ENCODE assay signal across 8 cellular contexts in genomic region chr1:116514708-116515525, GRCh38. TPM values are rescaled to one million over a fixed set of nuclear protein-coding genes. Genes with fewer than 3 reads are reported as not detected.
DNase-seq lines count a peak whose midpoint lies in the region; ATAC-seq and TF ChIP-seq lines count a peak whose summit lies in the region.

No MANE protein-coding gene starts in this region.

- peaks cover 6% of the 10 kb centered on the region; the same call in 1 of the 2 replicates for H3K4me1 ChIP-seq in BE2C

- H3K9me3 ChIP-seq in BE2C = no peaks in the 10 kb centered on the region

- TF ChIP-seq CTCF in BE2C (IDR thresholded peaks at IDR 0.05; ENCODE audit: low read depth, low read length) = no peak

- H3K4me3 ChIP-seq in BE2C (ENCODE audit: low read depth, low read length) = no peak overlapping the region

- ATAC-seq in GM21447 (IDR thresholded peaks at IDR 0.05; ENCODE audit: unreplicated experiment) = peak; percentile 79

- no peaks in the 10 kb centered on the region for H3K27me3 ChIP-seq in BE2C

- DNase-seq in EH (ENCODE audit: low read depth) (peak; percentile 46), KG1 (lab: John Stamatoyannopoulos, UW) (peak; percentile 83), iris pigment epithelial cell (ENCODE audit: low read depth) (peak; percentile 62), NCI-H146 treated with DMSO at 0.1 percent for 48 hours (lab: John Stamatoyannopoulos, UW; ENCODE audit: unreplicated experiment) (no peak), BE2C (no peak), NCI-H226 (no peak)
- peak; percentile 39 for DNase-seq in activated CD8-positive, alpha-beta memory T cell treated with anti-CD3 and anti-CD28 coated beads, Interleukin-2, amount 50 U/mL, for 24 hours (ENCODE audit: extremely low read depth)

- no peaks in the 10 kb centered on the region for H3K36me3 ChIP-seq in BE2C

RNA-seq across cellular contexts. Expression of gene CD58, which starts 55.9 kb away (rescaled TPM):
- 4.9 TPM for polyA plus RNA-seq in BE2C (2012; ENCODE audit: insufficient read depth, insufficient read length, low read depth)

Comparison
In these comparisons a context has a peak if more than half of its experiments do, and no peak if none do; other contexts are left out.
1. DNase-seq: peak in EH (single experiment), KG1 (single experiment), activated CD8-positive, alpha-beta memory T cell treated with anti-CD3 and anti-CD28 coated beads, Interleukin-2, amount 50 U/mL, for 24 hours (single experiment) and iris pigment epithelial cell (single experiment); none in NCI-H146 treated with DMSO at 0.1 percent for 48 hours (single experiment), BE2C (single experiment) and NCI-H226 (single experiment).